26 cellular contexts compared by ENCODE assay signal in the genomic region with DNA sequence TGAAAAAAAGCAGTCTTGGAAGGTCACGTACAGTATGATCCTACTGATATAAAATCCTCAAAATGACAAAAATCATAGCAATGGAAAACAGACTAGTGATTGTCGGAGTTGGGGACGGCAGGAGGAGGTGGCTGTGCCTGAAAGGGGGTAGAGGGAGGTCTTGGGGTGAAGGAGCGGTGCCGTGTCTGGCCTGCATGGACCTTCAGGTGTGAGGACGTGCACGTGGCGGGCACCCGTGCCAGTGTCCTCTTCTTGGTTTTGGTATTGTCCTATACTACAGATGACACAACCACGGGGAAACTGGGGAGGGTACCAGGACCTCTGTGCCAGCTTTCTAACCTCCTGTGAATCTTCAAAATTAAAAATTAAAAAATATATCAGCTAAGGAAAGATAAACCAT.
"Had no signal": no experiment of that assay in that cellular context is flagged by ENCODE, and none has a peak within 500 bp of the region (broad histone marks: within the 10 kb centered on the region; RNA-seq: fewer than 3 reads in every experiment).

No MANE protein-coding gene starts in this region.

- H3K27me3 ChIP-seq: esophagus squamous epithelium, heart right ventricle, right atrium auricular region, transverse colon, upper lobe of right lung, uterus had no signal

- H3K4me3 ChIP-seq: esophagus squamous epithelium, heart right ventricle, prostate gland, right atrium auricular region, smooth muscle cell, transverse colon, upper lobe of right lung, uterus had no signal

- DNase-seq: cerebellar nuclear complex; effector memory CD4-positive, alpha-beta T cell; erythroblast; esophagus squamous epithelium; foreskin melanocyte; glutamatergic neuron; heart right ventricle; hippocampal formation; kidney glomerular epithelial cell; mammary epithelial cell; mesendoderm; naive thymus-derived CD8-positive, alpha-beta T cell; nephron progenitor cell; nucleus accumbens; stimulated activated CD4-positive, alpha-beta T cell treated with anti-CD3 and anti-CD28 coated beads, Interleukin-12 subunit alpha, Interleukin-12 subunit beta, amount 100 ng/mL, for 4 hours; stimulated activated CD4-positive, alpha-beta T cell treated with anti-CD3 and anti-CD28 coated beads, Interleukin-1b, Interleukin-23, amount 100 ng/mL, for 48 hours; stimulated activated CD4-positive, alpha-beta T cell treated with anti-CD3 and anti-CD28 coated beads, Interleukin-4, amount 100 ng/mL, for 1 hour; stimulated activated CD8-positive, alpha-beta memory T cell treated with anti-CD3 and anti-CD28 coated beads, Interleukin-4, amount 100 ng/mL, for 48 hours; stimulated activated naive CD4-positive, alpha-beta T cell; transverse colon; upper lobe of right lung; uterus had no signal

- H3K9me3 ChIP-seq: esophagus squamous epithelium, heart right ventricle, prostate gland, right atrium auricular region, transverse colon, upper lobe of right lung, uterus had no signal

- H3K27ac ChIP-seq: esophagus squamous epithelium, heart right ventricle, prostate gland, right atrium auricular region, transverse colon, upper lobe of right lung, uterus had no signal

- H3K36me3 ChIP-seq: esophagus squamous epithelium, heart right ventricle, prostate gland, right atrium auricular region, transverse colon, upper lobe of right lung, uterus had no signal

- ATAC-seq: heart right ventricle; naive thymus-derived CD8-positive, alpha-beta T cell; sciatic nerve; upper lobe of right lung had no signal

- H3K4me1 ChIP-seq: esophagus squamous epithelium, prostate gland, transverse colon, uterus had no signal
